ENCODE assay signal across 15 cellular contexts in the genomic region with DNA sequence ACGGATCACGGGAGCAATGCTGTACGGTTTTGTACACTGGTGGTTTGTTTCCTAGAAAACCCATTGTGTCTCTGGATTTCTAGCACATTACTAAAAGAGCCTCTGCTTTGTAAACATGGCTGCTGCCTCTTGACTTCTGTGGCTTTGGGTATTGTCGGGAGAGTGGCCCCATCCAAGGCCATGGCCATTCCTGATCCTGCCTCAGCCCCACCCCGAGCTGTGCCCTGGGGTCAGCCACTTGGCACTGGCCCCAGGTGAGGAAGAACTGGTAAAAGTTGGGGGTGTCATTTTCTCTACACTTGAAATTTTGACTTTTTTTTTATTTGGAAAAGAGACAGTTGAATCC. TPM values are rescaled to one million over a fixed set of nuclear protein-coding genes. Genes with fewer than 3 reads are reported as not detected.
DNase-seq lines count a peak whose midpoint lies in the region; ATAC-seq, FAIRE-seq and TF ChIP-seq lines count a peak whose summit lies in the region.
"Had no signal": no experiment of that assay in that cellular context is flagged by ENCODE, and none has a peak within 500 bp of the region (broad histone marks: within the 10 kb centered on the region; RNA-seq: fewer than 3 reads in every experiment).

No MANE protein-coding gene starts in this region.

- no peak for FAIRE-seq in H54 (lab: Jason Lieb, UNC)

- TF ChIP-seq EP300 in esophagus muscularis mucosa (IDR thresholded peaks at IDR 0.05) (no peak), ovary (IDR thresholded peaks at IDR 0.05) (no peak), upper lobe of left lung (IDR thresholded peaks at IDR 0.05) (no peak)

- ATAC-seq in activated naive CD4-positive, alpha-beta T cell treated with anti-CD3 and anti-CD28 coated beads, Interleukin-2, amount 50 U/mL, for 72 hours: no peak
- ATAC-seq in upper lobe of left lung (ENCODE audit: low FRiP score in 2 of 2): no peak

- DNase-seq in activated naive CD4-positive, alpha-beta T cell treated with anti-CD3 and anti-CD28 coated beads, Interleukin-2, amount 50 U/mL, for 72 hours (ENCODE audit: low spot score in 2 of 2): no peak
- no peak for DNase-seq in activated naive CD4-positive, alpha-beta T cell treated with anti-CD3 and anti-CD28 coated beads, Interleukin-2, amount 50 U/mL, for 16 hours
- DNase-seq in esophagus muscularis mucosa (ENCODE audit: extremely low spot score) (no peak), ovary (peak in 3 of 5 donors; percentile 43 to 68 (median 55)), upper lobe of left lung (no peak), GDM1 (lab: John Stamatoyannopoulos, UW) (no peak), cerebellum (ENCODE audit: low spot score) (no peak), H54 (ENCODE audit: insufficient read length, low spot score) (no peak)
- DNase-seq: activated CD4-positive, alpha-beta T cell treated with anti-CD3 and anti-CD28 coated beads for 4 hours; GOT3; NCI-H1436 treated with DMSO at 0.1 percent for 48 hours; Peyer's patch; stimulated activated CD4-positive, alpha-beta T cell treated with anti-CD3 and anti-CD28 coated beads, Interleukin-1b, Interleukin-23, amount 100 ng/mL, for 48 hours; stimulated activated CD8-positive, alpha-beta memory T cell treated with anti-CD3 and anti-CD28 coated beads, Interleukin-4, amount 100 ng/mL, for 48 hours had no signal

- peak overlapping the region; percentile 75 to 81 for H3K27ac Mint-ChIP-seq in activated naive CD4-positive, alpha-beta T cell treated with anti-CD3 and anti-CD28 coated beads, Interleukin-2, amount 50 U/mL, for 72 hours

- no peaks in the 10 kb centered on the region for H3K27me3 ChIP-seq in esophagus muscularis mucosa
- H3K27me3 ChIP-seq in ovary: no peaks in the 10 kb centered on the region
- no peaks in the 10 kb centered on the region for H3K27me3 ChIP-seq in upper lobe of left lung
- H3K27me3 ChIP-seq: Peyer's patch had no signal

- peaks cover 0 to 6% of the 10 kb centered on the region in 2 donors for H3K36me3 Mint-ChIP-seq in activated naive CD4-positive, alpha-beta T cell treated with anti-CD3 and anti-CD28 coated beads, Interleukin-2, amount 50 U/mL, for 72 hours

- H3K27ac ChIP-seq in esophagus muscularis mucosa (replicated peaks in 1 of 4): peak overlapping the region; percentile 2 to 45 (median 38)
- peak overlapping the region; percentile 4 to 42 for H3K27ac ChIP-seq in ovary
- peak overlapping the region; percentile 60 to 78 (median 72) for H3K27ac ChIP-seq in upper lobe of left lung

- H3K4me1 ChIP-seq in esophagus muscularis mucosa (peaks cover 28 to 35% (median 33%) of the 10 kb centered on the region in 4 donors), ovary (ENCODE audit: insufficient read depth) (peaks cover 24% of the 10 kb centered on the region), upper lobe of left lung (peaks cover 11 to 28% (median 19%) of the 10 kb centered on the region in 4 donors)

- WGBS in esophagus muscularis mucosa: 83% methylated on average over 5 of the region's 5 CpGs
- WGBS in ovary, 3 donors: 40 to 52% (median 49%) methylated on average over 5 of the region's 5 CpGs
- WGBS in upper lobe of left lung, 2 donors: 78 to 84% methylated on average over 5 of the region's 5 CpGs

- TF ChIP-seq POLR2A in esophagus muscularis mucosa (IDR thresholded peaks at IDR 0.05; ENCODE audit: low read depth) (no peak), ovary (IDR thresholded peaks at IDR 0.05) (no peak), upper lobe of left lung (IDR thresholded peaks at IDR 0.05) (no peak), H54 (IDR thresholded peaks at IDR 0.05; ENCODE audit: low read depth, low read length) (no peak)

- intact Hi-C loops in esophagus muscularis mucosa (cut with DNase I) (no loop called here), ovary (cut with DNase I) (loop anchor here in 1 of 4 donors (5.0 kb wide), 1 partner anchor 101 kb away; no protein-coding TSS in a partner anchor)

- H3K4me3 ChIP-seq in esophagus muscularis mucosa (no peak overlapping the region), ovary (no peak overlapping the region), upper lobe of left lung (no peak overlapping the region)
- H3K4me3 ChIP-seq: mucosa of descending colon, Peyer's patch had no signal

- H3K9me3 ChIP-seq in esophagus muscularis mucosa: no peaks in the 10 kb centered on the region
- H3K9me3 ChIP-seq in ovary: no peaks in the 10 kb centered on the region
- H3K9me3 ChIP-seq in upper lobe of left lung: no peaks in the 10 kb centered on the region
- H3K9me3 ChIP-seq: mucosa of descending colon, Peyer's patch had no signal

- no peaks in the 10 kb centered on the region for H3K9me3 Mint-ChIP-seq in activated naive CD4-positive, alpha-beta T cell treated with anti-CD3 and anti-CD28 coated beads, Interleukin-2, amount 50 U/mL, for 72 hours

- H3K36me3 ChIP-seq in esophagus muscularis mucosa: peaks cover 15 to 93% (median 63%) of the 10 kb centered on the region in 4 donors
- H3K36me3 ChIP-seq in ovary: no peaks in the 10 kb centered on the region
- peaks cover 8 to 86% (median 41%) of the 10 kb centered on the region in 4 donors for H3K36me3 ChIP-seq in upper lobe of left lung

- no peak for TF ChIP-seq CTCF in esophagus muscularis mucosa (IDR thresholded peaks at IDR 0.05)
- TF ChIP-seq CTCF in ovary (IDR thresholded peaks at IDR 0.05): no peak
- no peak for TF ChIP-seq CTCF in upper lobe of left lung (IDR thresholded peaks at IDR 0.05)

RNA-seq across cellular contexts. Expression of a gene that starts 36.5 kb away (rescaled TPM):
- total RNA-seq in activated naive CD4-positive, alpha-beta T cell treated with anti-CD3 and anti-CD28 coated beads, Interleukin-2, amount 50 U/mL, for 72 hours: 10 to 100 TPM; 24.2 to 28.5 TPM
- total RNA-seq in esophagus muscularis mucosa (10 to 100 TPM; 19.1 to 22.8 (median 19.8) TPM), ovary (100 to 1,000 TPM in 3 of 7 donors, 10 to 100 TPM in 4; 36.9 to 117 (median 88.0) TPM), upper lobe of left lung (100 to 1,000 TPM in 1 of 6 donors, 10 to 100 TPM in 5; 35.9 to 189 (median 44.5) TPM), cerebellum (7.9 TPM)
- polyA plus RNA-seq in ovary: 10 to 100 TPM; 61.0 to 72.9 TPM

RNA-seq across cellular contexts. Expression of a gene that starts 59.9 kb away (rescaled TPM):
- 10 to 100 TPM; 14.7 to 14.9 TPM for total RNA-seq in activated naive CD4-positive, alpha-beta T cell treated with anti-CD3 and anti-CD28 coated beads, Interleukin-2, amount 50 U/mL, for 72 hours
- total RNA-seq in esophagus muscularis mucosa (10 to 100 TPM; 30.2 to 60.9 (median 33.1) TPM), ovary (100 to 1,000 TPM in 1 of 7 donors, 10 to 100 TPM in 6; 31.5 to 101 (median 81.9) TPM), upper lobe of left lung (10 to 100 TPM; 19.5 to 60.0 (median 46.4) TPM), cerebellum (11.8 TPM)
- polyA plus RNA-seq in ovary: 100 to 1,000 TPM in 1 of 2 donors, 10 to 100 TPM in 1; 45.0 to 135 TPM

Comparison
In these comparisons a context has a peak if more than half of its experiments do, and no peak if none do; other contexts are left out.
1. DNase-seq: peak in ovary (3 of 5); none in activated naive CD4-positive, alpha-beta T cell treated with anti-CD3 and anti-CD28 coated beads, Interleukin-2, amount 50 U/mL, for 72 hours (0 of 2), activated naive CD4-positive, alpha-beta T cell treated with anti-CD3 and anti-CD28 coated beads, Interleukin-2, amount 50 U/mL, for 16 hours (single experiment), esophagus muscularis mucosa (single experiment), upper lobe of left lung (0 of 2), GDM1 (single experiment), cerebellum (single experiment) and H54 (single experiment).
2. Peak in every context shown above with its lines, with median percentiles within 50 percentile points of each other: H3K27ac ChIP-seq.